Comparison of ENCODE assay signal across 15 cellular contexts in the genomic region with DNA sequence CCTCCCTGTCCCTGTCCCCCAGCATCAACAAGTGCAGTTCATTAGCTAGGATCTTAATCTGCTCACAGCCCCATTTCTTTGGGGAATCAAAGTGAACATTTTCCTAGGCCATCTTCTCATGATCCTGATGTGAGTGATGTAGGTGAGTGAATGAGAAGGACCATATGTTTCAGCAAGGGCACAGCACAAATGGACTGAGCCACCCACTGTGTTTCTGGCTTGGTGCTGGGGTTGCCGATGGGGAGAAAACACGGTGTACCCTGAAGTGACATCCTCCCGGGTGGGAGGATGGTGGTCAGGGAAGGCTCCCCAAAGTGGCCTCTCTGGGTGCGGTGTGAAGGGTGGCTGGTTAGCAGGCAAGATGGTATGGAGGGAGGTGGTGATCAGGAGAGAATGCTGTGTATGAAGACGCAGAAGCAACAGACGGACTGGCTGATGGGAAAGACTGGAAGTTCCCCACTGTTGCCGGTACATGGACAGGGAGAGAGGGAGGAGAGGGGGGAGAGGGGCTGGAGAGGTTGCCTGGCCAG.
A peak's percentile ranks its signal among the peaks of the same experiment; 100 is the strongest.
DNase-seq lines count a peak whose midpoint lies in the region; ATAC-seq and TF ChIP-seq lines count a peak whose summit lies in the region.
"Had no signal": no experiment of that assay in that cellular context is flagged by ENCODE, and none has a peak within 500 bp of the region (broad histone marks: within the 10 kb centered on the region; RNA-seq: fewer than 3 reads in every experiment).

No MANE protein-coding gene starts in this region.

- H3K27me3 ChIP-seq in dorsolateral prefrontal cortex: no peaks in the 10 kb centered on the region
- H3K27me3 ChIP-seq: BLaER1 treated with 17β-estradiol and CSF1 and Interleukin-3, amounts not matched to agents 10 nM and 100 nM had no signal

- H3K4me1 Mint-ChIP-seq in activated naive CD8-positive, alpha-beta T cell treated with anti-CD3 and anti-CD28 coated beads, Interleukin-2, amount 10 ng/mL, durations not matched to agents 7 days and 5 days: peaks cover 19% of the 10 kb centered on the region
- peaks cover 10% of the 10 kb centered on the region for H3K4me1 Mint-ChIP-seq in activated naive CD8-positive, alpha-beta T cell treated with anti-CD3 and anti-CD28 coated beads for 36 hours
- peaks cover 20% of the 10 kb centered on the region for H3K4me1 Mint-ChIP-seq in stimulated activated effector memory CD8-positive, alpha-beta T cell treated with anti-CD3 and anti-CD28 coated beads, Interleukin-12 subunit alpha, Interleukin-12 subunit beta, amount 100 ng/mL, for 72 hours
- peaks cover 1 to 11% of the 10 kb centered on the region in 2 donors for H3K4me1 Mint-ChIP-seq in stimulated activated naive B cell treated with anti-CD40 and anti-IgM and Interleukin-4, amounts not matched to agents 10 μg/mL and 1 μg/mL and 100 μg/mL, for 72 hours

- ATAC-seq in activated naive CD8-positive, alpha-beta T cell treated with anti-CD3 and anti-CD28 coated beads, Interleukin-2, amount 10 ng/mL, durations not matched to agents 7 days and 5 days (ENCODE audit: low read depth): no peak
- no peak for ATAC-seq in stimulated activated effector memory CD8-positive, alpha-beta T cell treated with anti-CD3 and anti-CD28 coated beads, Interleukin-12 subunit alpha, Interleukin-12 subunit beta, amount 100 ng/mL, for 72 hours
- ATAC-seq in stimulated activated naive B cell treated with anti-CD40 and anti-IgM and Interleukin-4, amounts not matched to agents 10 μg/mL and 1 μg/mL and 100 μg/mL, for 72 hours (replicated peaks): no peak
- ATAC-seq: HepG2 had no signal

- no peak for TF ChIP-seq CTCF in dorsolateral prefrontal cortex (IDR thresholded peaks at IDR 0.05 in 54 of 56, conservative IDR thresholded peaks at IDR 0.05 in 2 of 56; ENCODE audit: low read depth in 1 of 56, partially characterized antibody in 56 of 56)

- no peak overlapping the region for H3K4me3 ChIP-seq in dorsolateral prefrontal cortex
- H3K4me3 ChIP-seq: BLaER1 treated with 17β-estradiol and CSF1 and Interleukin-3, amounts not matched to agents 10 nM and 100 nM had no signal

- H3K9me3 Mint-ChIP-seq in activated naive CD8-positive, alpha-beta T cell treated with anti-CD3 and anti-CD28 coated beads, Interleukin-2, amount 10 ng/mL, durations not matched to agents 7 days and 5 days: no peaks in the 10 kb centered on the region
- no peaks in the 10 kb centered on the region for H3K9me3 Mint-ChIP-seq in activated naive CD8-positive, alpha-beta T cell treated with anti-CD3 and anti-CD28 coated beads for 36 hours
- no peaks in the 10 kb centered on the region for H3K9me3 Mint-ChIP-seq in stimulated activated effector memory CD8-positive, alpha-beta T cell treated with anti-CD3 and anti-CD28 coated beads, Interleukin-12 subunit alpha, Interleukin-12 subunit beta, amount 100 ng/mL, for 72 hours
- H3K9me3 Mint-ChIP-seq in stimulated activated naive B cell treated with anti-CD40 and anti-IgM and Interleukin-4, amounts not matched to agents 10 μg/mL and 1 μg/mL and 100 μg/mL, for 72 hours: no peaks in the 10 kb centered on the region
- H3K9me3 Mint-ChIP-seq: CD4-positive, CD25-positive, alpha-beta regulatory T cell; HFFc6 had no signal

- DNase-seq in activated naive CD8-positive, alpha-beta T cell treated with anti-CD3 and anti-CD28 coated beads, Interleukin-2, amount 10 ng/mL, durations not matched to agents 7 days and 5 days: no peak
- DNase-seq in activated naive CD8-positive, alpha-beta T cell treated with anti-CD3 and anti-CD28 coated beads for 36 hours: no peak
- DNase-seq in dorsolateral prefrontal cortex (no peak), GM19238 (ENCODE audit: insufficient read length, low spot score) (no peak)
- DNase-seq in stimulated activated effector memory CD8-positive, alpha-beta T cell treated with anti-CD3 and anti-CD28 coated beads, Interleukin-12 subunit alpha, Interleukin-12 subunit beta, amount 100 ng/mL, for 72 hours (ENCODE audit: low spot score in 2 of 2): no peak
- DNase-seq in stimulated activated naive B cell treated with anti-CD40 and anti-IgM and Interleukin-4, amounts not matched to agents 10 μg/mL and 1 μg/mL and 100 μg/mL, for 72 hours: no peak
- DNase-seq in activated CD4-positive, alpha-beta T cell treated with anti-CD3 and anti-CD28 coated beads, Interleukin-2, amount 50 U/mL, for 1 hour: no peak
- DNase-seq: 8988T; ACHN; CD4-positive, CD25-positive, alpha-beta regulatory T cell; DMS79; HCEC 1CT; HFFc6 had no signal

- peaks cover 15% of the 10 kb centered on the region for H3K36me3 Mint-ChIP-seq in activated naive CD8-positive, alpha-beta T cell treated with anti-CD3 and anti-CD28 coated beads, Interleukin-2, amount 10 ng/mL, durations not matched to agents 7 days and 5 days
- peaks cover 6% of the 10 kb centered on the region for H3K36me3 Mint-ChIP-seq in activated naive CD8-positive, alpha-beta T cell treated with anti-CD3 and anti-CD28 coated beads for 36 hours
- H3K36me3 Mint-ChIP-seq in stimulated activated effector memory CD8-positive, alpha-beta T cell treated with anti-CD3 and anti-CD28 coated beads, Interleukin-12 subunit alpha, Interleukin-12 subunit beta, amount 100 ng/mL, for 72 hours: peaks cover 8% of the 10 kb centered on the region
- H3K36me3 Mint-ChIP-seq in stimulated activated naive B cell treated with anti-CD40 and anti-IgM and Interleukin-4, amounts not matched to agents 10 μg/mL and 1 μg/mL and 100 μg/mL, for 72 hours: peaks cover 18 to 28% of the 10 kb centered on the region in 2 donors

- peak overlapping the region; percentile 67 for H3K27ac Mint-ChIP-seq in activated naive CD8-positive, alpha-beta T cell treated with anti-CD3 and anti-CD28 coated beads, Interleukin-2, amount 10 ng/mL, durations not matched to agents 7 days and 5 days
- no peak overlapping the region for H3K27ac Mint-ChIP-seq in activated naive CD8-positive, alpha-beta T cell treated with anti-CD3 and anti-CD28 coated beads for 36 hours
- H3K27ac Mint-ChIP-seq in stimulated activated effector memory CD8-positive, alpha-beta T cell treated with anti-CD3 and anti-CD28 coated beads, Interleukin-12 subunit alpha, Interleukin-12 subunit beta, amount 100 ng/mL, for 72 hours: peak overlapping the region; percentile 77
- H3K27ac Mint-ChIP-seq in stimulated activated naive B cell treated with anti-CD40 and anti-IgM and Interleukin-4, amounts not matched to agents 10 μg/mL and 1 μg/mL and 100 μg/mL, for 72 hours: no peak overlapping the region
- H3K27ac Mint-ChIP-seq: HFFc6 had no signal

- H3K4me3 Mint-ChIP-seq in activated naive CD8-positive, alpha-beta T cell treated with anti-CD3 and anti-CD28 coated beads, Interleukin-2, amount 10 ng/mL, durations not matched to agents 7 days and 5 days: no peak overlapping the region
- no peak overlapping the region for H3K4me3 Mint-ChIP-seq in activated naive CD8-positive, alpha-beta T cell treated with anti-CD3 and anti-CD28 coated beads for 36 hours
- H3K4me3 Mint-ChIP-seq in stimulated activated effector memory CD8-positive, alpha-beta T cell treated with anti-CD3 and anti-CD28 coated beads, Interleukin-12 subunit alpha, Interleukin-12 subunit beta, amount 100 ng/mL, for 72 hours: no peak overlapping the region
- no peak overlapping the region for H3K4me3 Mint-ChIP-seq in stimulated activated naive B cell treated with anti-CD40 and anti-IgM and Interleukin-4, amounts not matched to agents 10 μg/mL and 1 μg/mL and 100 μg/mL, for 72 hours
- H3K4me3 Mint-ChIP-seq: CD4-positive, CD25-positive, alpha-beta regulatory T cell; HFFc6 had no signal

- H3K27me3 Mint-ChIP-seq in activated naive CD8-positive, alpha-beta T cell treated with anti-CD3 and anti-CD28 coated beads, Interleukin-2, amount 10 ng/mL, durations not matched to agents 7 days and 5 days: no peaks in the 10 kb centered on the region
- H3K27me3 Mint-ChIP-seq in activated naive CD8-positive, alpha-beta T cell treated with anti-CD3 and anti-CD28 coated beads for 36 hours: no peaks in the 10 kb centered on the region
- H3K27me3 Mint-ChIP-seq in stimulated activated naive B cell treated with anti-CD40 and anti-IgM and Interleukin-4, amounts not matched to agents 10 μg/mL and 1 μg/mL and 100 μg/mL, for 72 hours: no peaks in the 10 kb centered on the region
- H3K27me3 Mint-ChIP-seq: CD4-positive, CD25-positive, alpha-beta regulatory T cell had no signal

- POLR2A ChIA-PET in activated naive CD8-positive, alpha-beta T cell treated with anti-CD3 and anti-CD28 coated beads, Interleukin-2, amount 10 ng/mL, durations not matched to agents 7 days and 5 days (lab: Charles Lee): interaction anchor here (0.8 kb wide), 1 partner anchor 91 kb away, joined by 3 read pairs; no protein-coding TSS in a partner anchor

- peak overlapping the region in 38 of 59 donors; percentile 2 to 89 (median 60) for H3K27ac ChIP-seq in dorsolateral prefrontal cortex
- H3K27ac ChIP-seq: BLaER1 treated with 17β-estradiol and CSF1 and Interleukin-3, amounts not matched to agents 10 nM and 100 nM had no signal

- intact Hi-C loops in dorsolateral prefrontal cortex (cut with DNase I): loop anchor here in 1 of 2 donors (5.0 kb wide), 1 partner anchor 214 kb away; no protein-coding TSS in a partner anchor

Comparison
In these comparisons a context has a peak if more than half of its experiments do, and no peak if none do; other contexts are left out.
1. H3K27ac Mint-ChIP-seq: peak in activated naive CD8-positive, alpha-beta T cell treated with anti-CD3 and anti-CD28 coated beads, Interleukin-2, amount 10 ng/mL, durations not matched to agents 7 days and 5 days (single experiment) and stimulated activated effector memory CD8-positive, alpha-beta T cell treated with anti-CD3 and anti-CD28 coated beads, Interleukin-12 subunit alpha, Interleukin-12 subunit beta, amount 100 ng/mL, for 72 hours (single experiment); none in activated naive CD8-positive, alpha-beta T cell treated with anti-CD3 and anti-CD28 coated beads for 36 hours (single experiment) and stimulated activated naive B cell treated with anti-CD40 and anti-IgM and Interleukin-4, amounts not matched to agents 10 μg/mL and 1 μg/mL and 100 μg/mL, for 72 hours (single experiment).